3 cellular contexts compared by ENCODE assay signal in genomic region chr4:155599596-155599995, GRCh38.
TF ChIP-seq lines count a peak whose summit lies in the region.

No MANE protein-coding gene starts in this region.

TF ChIP-seq in IMR-90, 13 proteins besides CTCF, POLR2A, EP300 and RAD21:
- TF ChIP-seq MXI1 (IDR thresholded peaks at IDR 0.05; ENCODE audit: borderline replicate concordance, low read depth, low read length) (no peak), CHD1 (IDR thresholded peaks at IDR 0.05; ENCODE audit: low read depth, low read length) (no peak), RCOR1 (IDR thresholded peaks at IDR 0.05; ENCODE audit: insufficient replicate concordance, low read length) (no peak), ELK1 (IDR thresholded peaks at IDR 0.05; ENCODE audit: borderline replicate concordance, low read depth, low read length) (no peak), NFE2L2 (IDR thresholded peaks at IDR 0.05; ENCODE audit: low read depth, low read length) (no peak), FOS (IDR thresholded peaks at IDR 0.05; ENCODE audit: low read depth, low read length) (no peak), BHLHE40 (IDR thresholded peaks at IDR 0.05; ENCODE audit: low read depth, low read length) (no peak), CEBPB (IDR thresholded peaks at IDR 0.05; ENCODE audit: low read depth, low read length) (no peak), SMC3 (IDR thresholded peaks at IDR 0.05; ENCODE audit: low read depth, low read length) (no peak), MAZ (IDR thresholded peaks at IDR 0.05; ENCODE audit: borderline replicate concordance, low read depth, low read length) (no peak), RFX5 (IDR thresholded peaks at IDR 0.05; ENCODE audit: low read depth, low read length) (no peak), USF2 (IDR thresholded peaks at IDR 0.05; ENCODE audit: low read depth, low read length) (no peak)
TF ChIP-seq in IMR-90: peak in this region for 0.

TF ChIP-seq in SK-N-SH, 30 proteins besides CTCF, POLR2A, EP300 and RAD21:
- 0 out of 2 replicates have a peak, but pooled peaks have one; percentile 16 for TF ChIP-seq PBX3 (IDR thresholded peaks at IDR 0.05)
- TF ChIP-seq CHD2 (IDR thresholded peaks at IDR 0.05; ENCODE audit: low read length, partially characterized antibody) = no peak
- TF ChIP-seq TCF12 (IDR thresholded peaks at IDR 0.05) = 0 out of 2 replicates have a peak, but pooled peaks have one; percentile 5
TF ChIP-seq in SK-N-SH: peak in this region for 2.

TF ChIP-seq in endothelial cell of umbilical vein, 7 proteins besides CTCF, POLR2A, EP300 and RAD21:
- TF ChIP-seq MYC (IDR thresholded peaks at IDR 0.05; ENCODE audit: low read depth, low read length) (no peak), GATA2 (IDR thresholded peaks at IDR 0.05; ENCODE audit: insufficient read depth, insufficient read length, low read depth, low read length) (no peak), EZH2 (IDR thresholded peaks at IDR 0.05; ENCODE audit: borderline replicate concordance, low read depth, low read length, severe bottlenecking) (no peak), FOS (IDR thresholded peaks at IDR 0.05; ENCODE audit: borderline replicate concordance, insufficient read depth, low read length) (no peak), MAX (IDR thresholded peaks at IDR 0.05; ENCODE audit: insufficient read depth, insufficient read length) (no peak), JUN (IDR thresholded peaks at IDR 0.05; ENCODE audit: borderline replicate concordance, insufficient read depth, insufficient read length, low read depth) (no peak), POLR2AphosphoS5 (IDR thresholded peaks at IDR 0.05; ENCODE audit: insufficient read depth, low read depth, low read length) (no peak)
